ENCODE assay signal across 8 cellular contexts in genomic region chr14:68589447-68590232, GRCh38.
DNase-seq lines count a peak whose midpoint lies in the region; ATAC-seq and TF ChIP-seq lines count a peak whose summit lies in the region.
"Had no signal": no experiment of that assay in that cellular context is flagged by ENCODE, and none has a peak within 500 bp of the region (broad histone marks: within the 10 kb centered on the region; RNA-seq: fewer than 3 reads in every experiment).

No MANE protein-coding gene starts in this region.

- H4K91ac ChIP-seq in H9 (ENCODE audit: insufficient read length, low read depth, low read length), result no peak overlapping the region

- no peak overlapping the region for H3K4me2 ChIP-seq in H9 (ENCODE audit: insufficient read depth, insufficient read length, low read length)

- no peak for ATAC-seq in HG02852 (IDR thresholded peaks at IDR 0.05; ENCODE audit: unreplicated experiment)
- no peak for ATAC-seq in HG03342 (IDR thresholded peaks at IDR 0.05; ENCODE audit: unreplicated experiment)

- no peaks in the 10 kb centered on the region for H4K20me1 ChIP-seq in H9 (ENCODE audit: control insufficient read depth, insufficient read depth, insufficient read length)

- H2BK5ac ChIP-seq in H9 (ENCODE audit: insufficient read length, low read length), result no peak overlapping the region

- no peaks in the 10 kb centered on the region for H3K27me3 Mint-ChIP-seq in nephron progenitor cell (ENCODE audit: low read depth, poor library complexity)
- peaks cover 2% of the 10 kb centered on the region for H3K27me3 Mint-ChIP-seq in H9 (ENCODE audit: low read depth)

- H3K4me1 ChIP-seq in Peyer's patch, result peaks cover 0 to 22% (median 3%) of the 10 kb centered on the region in 4 donors
- H3K4me1 ChIP-seq in vagina, result peaks cover 94% of the 10 kb centered on the region
- peaks cover 34% of the 10 kb centered on the region; the same call in 1 of the 2 replicates for H3K4me1 ChIP-seq in H9 (ENCODE audit: insufficient read depth, low read length)

- no peaks in the 10 kb centered on the region for H3K36me3 ChIP-seq in Peyer's patch
- no peaks in the 10 kb centered on the region for H3K36me3 ChIP-seq in vagina

- no peaks in the 10 kb centered on the region for H3K9me3 Mint-ChIP-seq in nephron progenitor cell
- H3K9me3 Mint-ChIP-seq in H9, result no peaks in the 10 kb centered on the region; a peak in 1 of 5 replicates

- H3K27ac Mint-ChIP-seq in nephron progenitor cell, result peak overlapping the region; percentile 99
- H3K27ac Mint-ChIP-seq in H9, result peak overlapping the region in 1 of 3 experiments; percentile 21; a peak in 1 of 7 replicates

- no peak overlapping the region for H2BK120ac ChIP-seq in H9 (ENCODE audit: low read depth, low read length, poor library complexity, severe bottlenecking)

- no peak overlapping the region for H2BK12ac ChIP-seq in H9 (ENCODE audit: insufficient read length, low read depth, low read length)

- peaks cover 96% of the 10 kb centered on the region for H3K4me1 Mint-ChIP-seq in nephron progenitor cell
- peaks cover 68 to 70% of the 10 kb centered on the region in 2 experiments for H3K4me1 Mint-ChIP-seq in H9

- H3K9me3 ChIP-seq in Peyer's patch (no peaks in the 10 kb centered on the region), vagina (no peaks in the 10 kb centered on the region), H9 (ENCODE audit: control insufficient read depth, low read depth, low read length) (no peaks in the 10 kb centered on the region)

- no peak overlapping the region for H3K23ac ChIP-seq in H9 (ENCODE audit: insufficient read length, low read depth, low read length)

- no peak overlapping the region for H2AFZ ChIP-seq in H9 (ENCODE audit: low read length)

- H3K36me3 Mint-ChIP-seq in nephron progenitor cell (ENCODE audit: low read depth) (no peaks in the 10 kb centered on the region), H9 (ENCODE audit: insufficient read depth in 1 of 3, low read depth in 3 of 3) (no peaks in the 10 kb centered on the region; a peak in 1 of 7 replicates)

- TF ChIP-seq POLR2A in Peyer's patch (IDR thresholded peaks at IDR 0.05), result no peak
- TF ChIP-seq POLR2A in vagina (IDR thresholded peaks at IDR 0.05), result peak in 1 of 2 donors; percentile 8

- H3K27me3 ChIP-seq in Peyer's patch (no peaks in the 10 kb centered on the region), vagina (no peaks in the 10 kb centered on the region), H9 (ENCODE audit: insufficient read depth, low read length) (no peaks in the 10 kb centered on the region)

- H3K4me3 Mint-ChIP-seq in nephron progenitor cell (peak overlapping the region; percentile 25), H9 (no peak overlapping the region)

- H3K56ac ChIP-seq in H9 (ENCODE audit: insufficient read length, low read depth, low read length), result no peak overlapping the region

- H2BK20ac ChIP-seq in H9 (ENCODE audit: low read depth, low read length, poor library complexity, severe bottlenecking), result no peak overlapping the region

- H3K9ac ChIP-seq in H9 (ENCODE audit: extremely low read depth, insufficient read length, low read length), result no peak overlapping the region

- H3K79me1 ChIP-seq in H9 (ENCODE audit: insufficient read depth, low read depth, low read length, poor library complexity, severe bottlenecking), result no peaks in the 10 kb centered on the region

- H4K5ac ChIP-seq in H9 (ENCODE audit: insufficient read length, low read depth, low read length), result no peak overlapping the region

- H3K14ac ChIP-seq in H9 (ENCODE audit: insufficient read depth, low read length), result no peak overlapping the region

- H2AK5ac ChIP-seq in H9 (ENCODE audit: insufficient read length, low read length), result no peak overlapping the region

- DNase-seq in Peyer's patch (peak in 1 of 3 donors; percentile 54), fibroblast of the conjunctiva (ENCODE audit: low read depth) (peak; percentile 93), nephron progenitor cell (peak; percentile 57), vagina (ENCODE audit: extremely low spot score in 2 of 2) (peak in 1 of 2 donors; percentile 95), H9 (no peak)
- DNase-seq: cerebellar nuclear complex had no signal

- no peaks in the 10 kb centered on the region; the same call in 1 of the 2 replicates for H3K79me2 ChIP-seq in H9 (ENCODE audit: insufficient read depth, low read length)

- intact Hi-C loops in vagina (cut with DNase I), result no loop called here

- H3K27ac ChIP-seq in Peyer's patch (peak overlapping the region; percentile 23 to 76 (median 46)), vagina (peak overlapping the region; percentile 90), H9 (ENCODE audit: insufficient read length, low read depth, low read length) (no peak overlapping the region)

- no peaks in the 10 kb centered on the region for H3K23me2 ChIP-seq in H9 (ENCODE audit: insufficient read length, low read depth, low read length, poor library complexity, severe bottlenecking)

- TF ChIP-seq CTCF in Peyer's patch (IDR thresholded peaks at IDR 0.05) (no peak), nephron progenitor cell (IDR thresholded peaks at IDR 0.05) (no peak), vagina (IDR thresholded peaks at IDR 0.05) (peak in 1 of 3 experiments; percentile 13), H9 (conservative IDR thresholded peaks at IDR 0.05) (no peak)

- no peak overlapping the region for H3K4me3 ChIP-seq in Peyer's patch
- no peak overlapping the region for H3K4me3 ChIP-seq in vagina

- H3T11ph ChIP-seq in H9 (ENCODE audit: low read length), result no peak overlapping the region

- no peak overlapping the region for H3K18ac ChIP-seq in H9 (ENCODE audit: insufficient read length, low read depth, low read length)

- no CpG with 5 or more reads among the region's 7 CpGs for WGBS in H9 (ENCODE audit: extremely low coverage, insufficient read length, low lambda C conversion rate)

- no peak overlapping the region for H3K4ac ChIP-seq in H9 (ENCODE audit: low read depth, low read length)

- H4K8ac ChIP-seq in H9 (replicated peaks; ENCODE audit: insufficient read length, low read depth, low read length), result no peak overlapping the region

- no peak overlapping the region for H2BK15ac ChIP-seq in H9 (ENCODE audit: low read depth, low read length)
